Comparison of ENCODE assay signal across 29 cellular contexts in genomic region chr18:60358516-60358915, GRCh38. TPM values are rescaled to one million over a fixed set of nuclear protein-coding genes. Genes with fewer than 3 reads are reported as not detected.
DNase-seq lines count a peak whose midpoint lies in the region; ATAC-seq, FAIRE-seq and TF ChIP-seq lines count a peak whose summit lies in the region.
"Had no signal": no experiment of that assay in that cellular context is flagged by ENCODE, and none has a peak within 500 bp of the region (broad histone marks: within the 10 kb centered on the region; RNA-seq: fewer than 3 reads in every experiment).

No MANE protein-coding gene starts in this region.

- H3K4me2 ChIP-seq in keratinocyte (ENCODE audit: control insufficient read depth, extremely low read depth, insufficient read depth, low read depth, low read length), result peak overlapping the region; percentile 25

- H3K4me1 Mint-ChIP-seq in activated T-cell treated with anti-CD3 and anti-CD28 coated beads, Interleukin-2, amount 50 U/mL, for 4 hours (ENCODE audit: low read depth), result no peaks in the 10 kb centered on the region
- H3K4me1 Mint-ChIP-seq: CD4-positive, alpha-beta memory T cell; neural crest cell had no signal

- H3K4me1 ChIP-seq in keratinocyte (ENCODE audit: control insufficient read depth, extremely low read depth, insufficient read depth, low read length), result peaks cover 6% of the 10 kb centered on the region
- H3K4me1 ChIP-seq in gastrocnemius medialis, result no peaks in the 10 kb centered on the region
- no peaks in the 10 kb centered on the region for H3K4me1 ChIP-seq in lower lobe of right lung
- H3K4me1 ChIP-seq: psoas muscle, SJCRH30, spleen, vagina had no signal

- TF ChIP-seq EP300 in Ishikawa (IDR thresholded peaks at IDR 0.05; ENCODE audit: borderline replicate concordance), result no peak

- H3K9me3 Mint-ChIP-seq in activated T-cell treated with anti-CD3 and anti-CD28 coated beads, Interleukin-2, amount 50 U/mL, for 4 hours, result peaks cover 1% of the 10 kb centered on the region
- H3K9me3 Mint-ChIP-seq: dendritic cell treated with granulocyte-macrophage colony-stimulating factor and Interleukin-4, amounts not matched to agents 40 ng/mL and 50 ng/mL, for 4 days; neural crest cell had no signal

- no peak overlapping the region for H3K9ac ChIP-seq in keratinocyte (ENCODE audit: control insufficient read depth, extremely low read depth, insufficient read depth, low read length)

- dilution Hi-C loops in keratinocyte (cut with MboI; ENCODE audit: extremely low pct_ligation_motif_present, low sequenced_read_pairs), result no loop called here

- no peaks in the 10 kb centered on the region for H3K9me1 ChIP-seq in keratinocyte (ENCODE audit: control insufficient read depth, extremely low read depth, insufficient read depth, low read length)

- H3K9me3 ChIP-seq in keratinocyte (ENCODE audit: control insufficient read depth, low read depth, low read length) (no peaks in the 10 kb centered on the region), gastrocnemius medialis (no peaks in the 10 kb centered on the region), lower lobe of right lung (no peaks in the 10 kb centered on the region)
- H3K9me3 ChIP-seq: mucosa of descending colon, psoas muscle, SJCRH30, spleen, vagina had no signal

- no peak for TF ChIP-seq POLR2A in gastrocnemius medialis (IDR thresholded peaks at IDR 0.05)

- intact Hi-C loops in gastrocnemius medialis (cut with DNase I; ENCODE audit: low total_unique reads), result no loop called here
- intact Hi-C loops in left colon (cut with DNase I, micrococcal nuclease), result no loop called here
- intact Hi-C loops in lower lobe of right lung (cut with DNase I), result no loop called here

- H3K36me3 ChIP-seq in keratinocyte (ENCODE audit: control insufficient read depth in 2 of 2, extremely low read depth in 1 of 2, insufficient read depth in 2 of 2, low read length in 2 of 2) (no peaks in the 10 kb centered on the region), gastrocnemius medialis (no peaks in the 10 kb centered on the region), lower lobe of right lung (no peaks in the 10 kb centered on the region)
- H3K36me3 ChIP-seq: SJCRH30, spleen, vagina had no signal

- H3K27ac ChIP-seq in keratinocyte (ENCODE audit: control insufficient read depth, insufficient read depth, low read length), result no peak overlapping the region
- no peak overlapping the region for H3K27ac ChIP-seq in gastrocnemius medialis
- H3K27ac ChIP-seq in lower lobe of right lung, result no peak overlapping the region
- H3K27ac ChIP-seq: psoas muscle, SJCRH30, spleen, vagina had no signal

- FAIRE-seq in keratinocyte (lab: Jason Lieb, UNC), result no peak
- FAIRE-seq: HepG2 had no signal

- no peaks in the 10 kb centered on the region for H3K27me3 ChIP-seq in keratinocyte (ENCODE audit: control insufficient read depth, extremely low read depth, insufficient read depth, low read length)
- no peaks in the 10 kb centered on the region for H3K27me3 ChIP-seq in gastrocnemius medialis
- H3K27me3 ChIP-seq in lower lobe of right lung (ENCODE audit: low read depth), result no peaks in the 10 kb centered on the region
- H3K27me3 ChIP-seq: SJCRH30, spleen, vagina had no signal

- no peak overlapping the region for H3K4me3 Mint-ChIP-seq in activated T-cell treated with anti-CD3 and anti-CD28 coated beads, Interleukin-2, amount 50 U/mL, for 4 hours
- H3K4me3 Mint-ChIP-seq: CD4-positive, alpha-beta memory T cell; dendritic cell treated with granulocyte-macrophage colony-stimulating factor and Interleukin-4, amounts not matched to agents 40 ng/mL and 50 ng/mL, for 4 days; neural crest cell had no signal

- H4K20me1 ChIP-seq in keratinocyte (ENCODE audit: control insufficient read depth, extremely low read depth, insufficient read depth, low read length), result no peaks in the 10 kb centered on the region

- no peaks in the 10 kb centered on the region for H3K79me2 ChIP-seq in keratinocyte (ENCODE audit: control insufficient read depth, insufficient read depth, low read length)

- ATAC-seq in gastrocnemius medialis (no peak), left colon (no peak), lower lobe of right lung (no peak)
- no peak for ATAC-seq in activated T-cell treated with anti-CD3 and anti-CD28 coated beads, Interleukin-2, amount 50 U/mL, for 4 hours
- ATAC-seq: HepG2, left lobe of liver, mucosa of descending colon, psoas muscle had no signal

- H3K4me3 ChIP-seq in cardiac fibroblast (replicated peaks in 1 of 2; ENCODE audit: low read depth in 2 of 2, low read length in 2 of 2) (no peak overlapping the region), keratinocyte (ENCODE audit: control insufficient read depth in 2 of 3, extremely low read depth in 1 of 3, insufficient read depth in 2 of 3, low read depth in 1 of 3, low read length in 3 of 3) (no peak overlapping the region), gastrocnemius medialis (no peak overlapping the region), lower lobe of right lung (no peak overlapping the region)
- H3K4me3 ChIP-seq: mucosa of descending colon, psoas muscle, SJCRH30, spleen, vagina had no signal

- TF ChIP-seq CTCF in cardiac fibroblast (IDR thresholded peaks at IDR 0.05; ENCODE audit: low read depth, low read length) (no peak), keratinocyte (optimal IDR thresholded peaks at IDR 0.05 in 1 of 3, IDR thresholded peaks at IDR 0.05 in 1 of 3, conservative IDR thresholded peaks at IDR 0.05 in 1 of 3; ENCODE audit: extremely low read depth in 1 of 3, insufficient read depth in 2 of 3, low read length in 3 of 3) (no peak), gastrocnemius medialis (IDR thresholded peaks at IDR 0.05 in 4 of 5, conservative IDR thresholded peaks at IDR 0.05 in 1 of 5) (no peak), lower lobe of right lung (IDR thresholded peaks at IDR 0.05) (no peak)

- no peaks in the 10 kb centered on the region for H3K36me3 Mint-ChIP-seq in activated T-cell treated with anti-CD3 and anti-CD28 coated beads, Interleukin-2, amount 50 U/mL, for 4 hours (ENCODE audit: insufficient read depth)
- H3K36me3 Mint-ChIP-seq: CD4-positive, alpha-beta memory T cell had no signal

- no peak for TF ChIP-seq RAD21 in Ishikawa (IDR thresholded peaks at IDR 0.05; ENCODE audit: low read depth)

- DNase-seq in COLO829 (ENCODE audit: low spot score) (peak; percentile 5), cardiac fibroblast (ENCODE audit: low read depth in 2 of 2) (peak; percentile 1 to 8), keratinocyte (ENCODE audit: low read depth, low spot score) (no peak), gastrocnemius medialis (no peak), left colon (no peak), lower lobe of right lung (no peak)
- no peak for DNase-seq in activated T-cell treated with anti-CD3 and anti-CD28 coated beads, Interleukin-2, amount 50 U/mL, for 4 hours
- DNase-seq: activated CD4-positive, alpha-beta T cell treated with anti-CD3 and anti-CD28 coated beads, Interleukin-2, amount 50 U/mL, for 48 hours; activated naive CD4-positive, alpha-beta T cell; CD4-positive, alpha-beta memory T cell; DMS79; mucosa of descending colon; NCI-H1436; NCI-H2171 treated with DMSO at 0.1 percent for 48 hours; NCI-H82; OCI-M1; psoas muscle; SJCRH30; spleen had no signal

- H3K27me3 Mint-ChIP-seq in activated T-cell treated with anti-CD3 and anti-CD28 coated beads, Interleukin-2, amount 50 U/mL, for 4 hours (ENCODE audit: low read depth), result no peaks in the 10 kb centered on the region
- H3K27me3 Mint-ChIP-seq: CD4-positive, alpha-beta memory T cell; dendritic cell treated with granulocyte-macrophage colony-stimulating factor and Interleukin-4, amounts not matched to agents 40 ng/mL and 50 ng/mL, for 4 days had no signal

- in situ Hi-C loops in gastrocnemius medialis (cut with MboI; ENCODE audit: low sequenced_read_pairs in 4 of 4), result no loop called here

- H2AFZ ChIP-seq in keratinocyte (ENCODE audit: control insufficient read depth, low read length), result no peak overlapping the region

TF ChIP-seq in Ishikawa, 13 proteins besides CTCF, POLR2A, EP300 and RAD21:
- TF ChIP-seq TEAD4 (IDR thresholded peaks at IDR 0.05), result peak; percentile 40; the same call in 1 of the 2 replicates
- TF ChIP-seq, protein P1, sequence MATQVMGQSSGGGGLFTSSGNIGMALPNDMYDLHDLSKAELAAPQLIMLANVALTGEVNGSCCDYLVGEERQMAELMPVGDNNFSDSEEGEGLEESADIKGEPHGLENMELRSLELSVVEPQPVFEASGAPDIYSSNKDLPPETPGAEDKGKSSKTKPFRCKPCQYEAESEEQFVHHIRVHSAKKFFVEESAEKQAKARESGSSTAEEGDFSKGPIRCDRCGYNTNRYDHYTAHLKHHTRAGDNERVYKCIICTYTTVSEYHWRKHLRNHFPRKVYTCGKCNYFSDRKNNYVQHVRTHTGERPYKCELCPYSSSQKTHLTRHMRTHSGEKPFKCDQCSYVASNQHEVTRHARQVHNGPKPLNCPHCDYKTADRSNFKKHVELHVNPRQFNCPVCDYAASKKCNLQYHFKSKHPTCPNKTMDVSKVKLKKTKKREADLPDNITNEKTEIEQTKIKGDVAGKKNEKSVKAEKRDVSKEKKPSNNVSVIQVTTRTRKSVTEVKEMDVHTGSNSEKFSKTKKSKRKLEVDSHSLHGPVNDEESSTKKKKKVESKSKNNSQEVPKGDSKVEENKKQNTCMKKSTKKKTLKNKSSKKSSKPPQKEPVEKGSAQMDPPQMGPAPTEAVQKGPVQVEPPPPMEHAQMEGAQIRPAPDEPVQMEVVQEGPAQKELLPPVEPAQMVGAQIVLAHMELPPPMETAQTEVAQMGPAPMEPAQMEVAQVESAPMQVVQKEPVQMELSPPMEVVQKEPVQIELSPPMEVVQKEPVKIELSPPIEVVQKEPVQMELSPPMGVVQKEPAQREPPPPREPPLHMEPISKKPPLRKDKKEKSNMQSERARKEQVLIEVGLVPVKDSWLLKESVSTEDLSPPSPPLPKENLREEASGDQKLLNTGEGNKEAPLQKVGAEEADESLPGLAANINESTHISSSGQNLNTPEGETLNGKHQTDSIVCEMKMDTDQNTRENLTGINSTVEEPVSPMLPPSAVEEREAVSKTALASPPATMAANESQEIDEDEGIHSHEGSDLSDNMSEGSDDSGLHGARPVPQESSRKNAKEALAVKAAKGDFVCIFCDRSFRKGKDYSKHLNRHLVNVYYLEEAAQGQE (IDR thresholded peaks at IDR 0.05; ENCODE audit: low read depth), result no peak
TF ChIP-seq in Ishikawa: peak in this region for 1.

RNA-seq across cellular contexts. Expression of gene MC4R, which starts 14.1 kb away (rescaled TPM):
- polyA plus RNA-seq in keratinocyte, result 0.03 TPM in 1 of 3 replicates, not detected in the others
- not detected for polyA plus RNA-seq in keratinocyte (2011; ENCODE audit: low read depth)
- not detected in 2 replicates for polyA plus RNA-seq in keratinocyte (2011; cell fraction: cytosol; rRNA removed)
- not detected in 2 replicates for polyA plus RNA-seq in keratinocyte (2011; cell fraction: nucleus; rRNA removed)
- not detected in 2 replicates for polyA plus RNA-seq in keratinocyte (2012; ENCODE audit: low replicate concordance)
- polyA minus RNA-seq in keratinocyte, result not detected in 3 replicates
- not detected for polyA minus RNA-seq in keratinocyte (2011; cell fraction: cytosol; rRNA and poly(A)+ RNA removed)
- not detected in 2 replicates for polyA minus RNA-seq in keratinocyte (2011; cell fraction: nucleus; rRNA and poly(A)+ RNA removed)
- total RNA-seq in gastrocnemius medialis, result not detected
- total RNA-seq in left colon, result not detected
- 0.35 TPM for total RNA-seq in lower lobe of right lung
- not detected for total RNA-seq in activated T-cell treated with anti-CD3 and anti-CD28 coated beads, Interleukin-2, amount 50 U/mL, for 4 hours
- total RNA-seq: CD4-positive, alpha-beta memory T cell; glomerular endothelial cell; HepG2; left lobe of liver; MCF 10A; mucosa of descending colon; psoas muscle; SJCRH30; subcutaneous adipose tissue; T-helper 2 cell treated with Interferon-gamma antibody and Interleukin-4, amounts not matched to agents 100 ng/mL and 5 ng/mL, for 36 hours; vagina had no signal
- polyA plus RNA-seq: CD4-positive, alpha-beta memory T cell; HepG2; psoas muscle had no signal

Comparison
In these comparisons a context has a peak if more than half of its experiments do, and no peak if none do; other contexts are left out.
1. DNase-seq: peak in COLO829 (single experiment) and cardiac fibroblast (2 of 2); none in keratinocyte (single experiment), gastrocnemius medialis (0 of 2), left colon (0 of 2), lower lobe of right lung (single experiment) and activated T-cell treated with anti-CD3 and anti-CD28 coated beads, Interleukin-2, amount 50 U/mL, for 4 hours (single experiment).